Comparison of ENCODE assay signal across 11 cellular contexts in genomic region chr17:14311979-14312378, GRCh38.
"Had no signal": no experiment of that assay in that cellular context is flagged by ENCODE, and none has a peak within 500 bp of the region (broad histone marks: within the 10 kb centered on the region; RNA-seq: fewer than 3 reads in every experiment).

No MANE protein-coding gene starts in this region.

- H3K36me3 ChIP-seq: esophagus muscularis mucosa, stomach, thoracic aorta had no signal

- H3K9me3 ChIP-seq: esophagus muscularis mucosa, stomach, thoracic aorta had no signal

- H3K4me3 Mint-ChIP-seq: activated CD8-positive, alpha-beta T cell treated with anti-CD3 and anti-CD28 coated beads for 36 hours; activated naive CD8-positive, alpha-beta T cell treated with anti-CD3 and anti-CD28 coated beads, Interleukin-2, amount 10 ng/mL, durations not matched to agents 7 days and 5 days had no signal

- H3K27ac Mint-ChIP-seq: activated CD8-positive, alpha-beta T cell treated with anti-CD3 and anti-CD28 coated beads for 36 hours; activated naive CD8-positive, alpha-beta T cell treated with anti-CD3 and anti-CD28 coated beads, Interleukin-2, amount 10 ng/mL, durations not matched to agents 7 days and 5 days had no signal

- ATAC-seq: activated CD8-positive, alpha-beta T cell treated with anti-CD3 and anti-CD28 coated beads for 36 hours; left lobe of liver had no signal

- H3K27ac ChIP-seq: esophagus muscularis mucosa, stomach, thoracic aorta had no signal

- H3K4me3 ChIP-seq: esophagus muscularis mucosa, stomach, thoracic aorta had no signal

- H3K9me3 Mint-ChIP-seq: activated CD8-positive, alpha-beta T cell treated with anti-CD3 and anti-CD28 coated beads for 36 hours; activated naive CD8-positive, alpha-beta T cell treated with anti-CD3 and anti-CD28 coated beads, Interleukin-2, amount 10 ng/mL, durations not matched to agents 7 days and 5 days had no signal

- H3K27me3 Mint-ChIP-seq: activated CD8-positive, alpha-beta T cell treated with anti-CD3 and anti-CD28 coated beads for 36 hours had no signal

- DNase-seq: activated CD4-positive, CD25-positive, alpha-beta regulatory T cell treated with anti-CD3 and anti-CD28 coated beads, Interleukin-2, amount 50 U/mL, for 72 hours; activated CD8-positive, alpha-beta memory T cell treated with anti-CD3 and anti-CD28 coated beads, Interleukin-2, amount 50 U/mL, for 48 hours; activated CD8-positive, alpha-beta T cell treated with anti-CD3 and anti-CD28 coated beads for 36 hours; activated naive CD8-positive, alpha-beta T cell treated with anti-CD3 and anti-CD28 coated beads, Interleukin-2, amount 10 ng/mL, durations not matched to agents 7 days and 5 days; anterior cingulate cortex; retina; small intestine; stomach had no signal
